ENCODE assay signal across 14 cellular contexts in genomic region chr7:126606331-126606730, GRCh38.
"Had no signal": no experiment of that assay in that cellular context is flagged by ENCODE, and none has a peak within 500 bp of the region (broad histone marks: within the 10 kb centered on the region; RNA-seq: fewer than 3 reads in every experiment).

No MANE protein-coding gene starts in this region.

- H3K36me3 ChIP-seq: stomach, thoracic aorta, WERI-Rb-1 had no signal

- H3K27ac ChIP-seq: coronary artery, stomach, thoracic aorta, WERI-Rb-1 had no signal

- H3K9me3 ChIP-seq: stomach, thoracic aorta had no signal

- H3K4me1 ChIP-seq: stomach had no signal

- H3K27me3 ChIP-seq: stomach had no signal

- DNase-seq: activated CD4-positive, alpha-beta T cell treated with anti-CD3 and anti-CD28 coated beads for 36 hours; activated CD8-positive, alpha-beta T cell treated with anti-CD3 and anti-CD28 coated beads, Interleukin-2, amount 10 ng/mL, durations not matched to agents 7 days and 5 days; activated naive CD4-positive, alpha-beta T cell treated with anti-CD3 and anti-CD28 coated beads, Interleukin-2, amount 10 ng/mL, durations not matched to agents 7 days and 5 days; caudate nucleus; effector memory CD8-positive, alpha-beta T cell; erythroblast; hippocampal formation; midbrain; stimulated activated CD4-positive, alpha-beta T cell treated with anti-CD3 and anti-CD28 coated beads, Interleukin-15, amount 100 ng/mL, for 24 hours; stomach had no signal

- H3K4me3 ChIP-seq: coronary artery, stomach, thoracic aorta had no signal

- ATAC-seq: activated CD4-positive, alpha-beta T cell treated with anti-CD3 and anti-CD28 coated beads for 36 hours; activated CD8-positive, alpha-beta T cell treated with anti-CD3 and anti-CD28 coated beads, Interleukin-2, amount 10 ng/mL, durations not matched to agents 7 days and 5 days; activated T-helper 17 cell treated with anti-CD3 and anti-CD28 coated beads, Interleukin-2, amount 50 U/mL, for 72 hours; effector memory CD8-positive, alpha-beta T cell had no signal
